ENCODE assay signal across 32 cellular contexts in genomic region chr2:179553382-179553781, GRCh38.
DNase-seq lines count a peak whose midpoint lies in the region; ATAC-seq, FAIRE-seq and TF ChIP-seq lines count a peak whose summit lies in the region.
"Had no signal": no experiment of that assay in that cellular context is flagged by ENCODE, and none has a peak within 500 bp of the region (broad histone marks: within the 10 kb centered on the region; RNA-seq: fewer than 3 reads in every experiment).

No MANE protein-coding gene starts in this region.

- H3K27ac ChIP-seq in HepG2 (ENCODE audit: extremely low read length, insufficient read depth, low read length) (no peak overlapping the region), right lobe of liver (no peak overlapping the region), VCaP (peak overlapping the region; percentile 21), kidney (ENCODE audit: low read depth in 2 of 2, low read length in 2 of 2) (no peak overlapping the region), trophoblast cell (ENCODE audit: low read depth, low read length) (no peak overlapping the region)
- H3K27ac ChIP-seq: 22Rv1; A549; BLaER1; BLaER1 treated with 17β-estradiol and CSF1 and Interleukin-3, amounts not matched to agents 10 nM and 100 nM; C4-2B had no signal

- POLR2A ChIA-PET in HepG2 (lab: Yijun Ruan, JAX): interaction anchor here (1.8 kb wide), 1 partner anchor 10 kb away, joined by 6 read pairs; no protein-coding TSS in a partner anchor

- H2BK12ac ChIP-seq in trophoblast cell (ENCODE audit: low read length): no peak overlapping the region

- CTCF ChIA-PET in HepG2 (lab: Yijun Ruan, JAX; ENCODE audit: low intra/inter-chr PET ratio, low total read pairs): no interaction called here

- H2BK120ac ChIP-seq in trophoblast cell (ENCODE audit: insufficient read depth, low read length, poor library complexity): no peak overlapping the region

- H3K18ac ChIP-seq in trophoblast cell (ENCODE audit: low read length): no peak overlapping the region

- H3K27me3 ChIP-seq in HepG2 (ENCODE audit: control insufficient read depth in 1 of 2, insufficient read depth in 2 of 2, low read length in 2 of 2): no peaks in the 10 kb centered on the region
- no peaks in the 10 kb centered on the region for H3K27me3 ChIP-seq in right lobe of liver
- no peaks in the 10 kb centered on the region for H3K27me3 ChIP-seq in trophoblast cell (ENCODE audit: insufficient read depth, low read length)
- H3K27me3 ChIP-seq: BE2C; BLaER1; BLaER1 treated with 17β-estradiol and CSF1 and Interleukin-3, amounts not matched to agents 10 nM and 100 nM had no signal

- H4K20me1 ChIP-seq in HepG2 (ENCODE audit: insufficient read depth, low read length): no peaks in the 10 kb centered on the region
- H4K20me1 ChIP-seq: BLaER1; BLaER1 treated with 17β-estradiol and CSF1 and Interleukin-3, amounts not matched to agents 10 nM and 100 nM had no signal

- H2AK5ac ChIP-seq in trophoblast cell (ENCODE audit: low read length): no peak overlapping the region

- H3K4me3 ChIP-seq in HepG2 (replicated peaks in 1 of 3; ENCODE audit: insufficient read depth in 1 of 3, low read depth in 2 of 3, low read length in 3 of 3) (no peak overlapping the region), right lobe of liver (no peak overlapping the region), kidney (ENCODE audit: low read length in 2 of 2) (no peak overlapping the region), trophoblast cell (ENCODE audit: low read depth, low read length) (no peak overlapping the region)
- H3K4me3 ChIP-seq: A549; BLaER1; BLaER1 treated with 17β-estradiol and CSF1 and Interleukin-3, amounts not matched to agents 10 nM and 100 nM had no signal

- DNase-seq in HepG2 (ENCODE audit: low spot score) (no peak), right lobe of liver (no peak), kidney (no peak), trophoblast cell (no peak)
- DNase-seq: 8988T; ACHN; AML-193; BE2C; C1 segment of cervical spinal cord; Caco-2; Calu3; CD4-positive, alpha-beta memory T cell; CD4-positive, alpha-beta T cell; CD4-positive, CD25-positive, alpha-beta regulatory T cell; CD8-positive, alpha-beta memory T cell; CD8-positive, alpha-beta T cell; COR-L47; DMS153; DMS53; DMS79; DMS79 treated with DMSO at 0.1 percent for 48 hours; DND-41; EL had no signal

- in situ Hi-C loops in HepG2 (cut with HindIII; ENCODE audit: extremely low pct_ligation_motif_present, low pct_unique_long_range_greater_than_20kb): no loop called here

- TF ChIP-seq EP300 in HepG2 (IDR thresholded peaks at IDR 0.05; ENCODE audit: low read depth in 2 of 2, low read length in 2 of 2) (no peak), HepG2 (CRISPR knock-in tag; IDR thresholded peaks at IDR 0.05; ENCODE audit: borderline replicate concordance) (no peak)

- intact Hi-C loops in HepG2 (cut with micrococcal nuclease; ENCODE audit: unreplicated experiment) (no loop called here), right lobe of liver (cut with DNase I) (no loop called here), kidney (cut with DNase I) (no loop called here)

- H3K14ac ChIP-seq in trophoblast cell (ENCODE audit: low read length): no peak overlapping the region

- H3K4ac ChIP-seq in trophoblast cell (ENCODE audit: low read depth, low read length): no peak overlapping the region

- no peak for TF ChIP-seq RAD21 in HepG2 (CRISPR knock-in tag; IDR thresholded peaks at IDR 0.05)

- ATAC-seq in HepG2 (no peak), right lobe of liver (no peak), GM21423 (IDR thresholded peaks at IDR 0.05; ENCODE audit: unreplicated experiment) (no peak)
- ATAC-seq: A549; CD8-positive, alpha-beta T cell had no signal

- H3K4me1 ChIP-seq in HepG2 (ENCODE audit: insufficient read depth, low read length): peaks cover 53% of the 10 kb centered on the region
- H3K4me1 ChIP-seq in right lobe of liver: peaks cover 0 to 21% (median 8%) of the 10 kb centered on the region in 4 donors
- H3K4me1 ChIP-seq in kidney (ENCODE audit: control insufficient read depth in 1 of 2, insufficient read depth in 1 of 2, low read depth in 1 of 2, low read length in 2 of 2): no peaks in the 10 kb centered on the region
- H3K4me1 ChIP-seq in trophoblast cell (ENCODE audit: control insufficient read depth in 1 of 2, insufficient read depth in 2 of 2, low read length in 2 of 2): no peaks in the 10 kb centered on the region
- H3K4me1 ChIP-seq: A549, BE2C, BLaER1 had no signal

- no peak overlapping the region for H3K4me2 ChIP-seq in HepG2 (ENCODE audit: low read depth, low read length)
- no peak overlapping the region for H3K4me2 ChIP-seq in trophoblast cell (ENCODE audit: low read length)
- H3K4me2 ChIP-seq: A549; BLaER1; BLaER1 treated with 17β-estradiol and CSF1 and Interleukin-3, amounts not matched to agents 10 nM and 100 nM had no signal

- no TSS peak for BruUV-seq in HepG2 (replicated peaks; lab: Mats Ljungman, UMichigan)

- H3K23ac ChIP-seq in trophoblast cell (ENCODE audit: low read length): no peak overlapping the region

- no peak for FAIRE-seq in HepG2 (lab: Jason Lieb, UNC)
- peak; percentile 32 for FAIRE-seq in kidney (lab: Jason Lieb, UNC)
- FAIRE-seq: A204.1, A549, D721Med had no signal

- H4K12ac ChIP-seq in trophoblast cell (ENCODE audit: low read depth, low read length): no peak overlapping the region

- H3K36me3 ChIP-seq in HepG2 (replicated peaks in 1 of 2; ENCODE audit: control insufficient read depth in 1 of 2, insufficient read depth in 2 of 2, low read length in 2 of 2) (no peaks in the 10 kb centered on the region), right lobe of liver (no peaks in the 10 kb centered on the region), kidney (ENCODE audit: control insufficient read depth in 1 of 2, insufficient read depth in 2 of 2, low read length in 2 of 2) (no peaks in the 10 kb centered on the region), trophoblast cell (ENCODE audit: control insufficient read depth in 1 of 2, insufficient read depth in 2 of 2, low read length in 2 of 2) (no peaks in the 10 kb centered on the region)
- H3K36me3 ChIP-seq: BE2C; BLaER1; BLaER1 treated with 17β-estradiol and CSF1 and Interleukin-3, amounts not matched to agents 10 nM and 100 nM had no signal

- WGBS in HepG2 (ENCODE audit: low lambda C conversion rate): 98% methylated on average over 3 of the region's 3 CpGs
- 80% methylated on average over 3 of the region's 3 CpGs for WGBS in right lobe of liver (ENCODE audit: insufficient coverage, low coverage, low lambda C conversion rate, missing lambda C conversion rate)
- no CpG with 5 or more reads among the region's 3 CpGs for WGBS in trophoblast cell (ENCODE audit: extremely low coverage, insufficient coverage, insufficient read length)

- TF ChIP-seq CTCF in HepG2 (CRISPR knock-in tag; IDR thresholded peaks at IDR 0.05) (no peak), right lobe of liver (IDR thresholded peaks at IDR 0.05) (no peak), VCaP (conservative IDR thresholded peaks at IDR 0.05) (no peak), kidney (IDR thresholded peaks at IDR 0.05; ENCODE audit: borderline replicate concordance, extremely low read depth, insufficient read depth) (no peak)

- H3K9ac ChIP-seq in HepG2 (ENCODE audit: insufficient read depth, low read depth, low read length) (no peak overlapping the region), kidney (ENCODE audit: low read length in 2 of 2) (no peak overlapping the region), trophoblast cell (ENCODE audit: low read length) (no peak overlapping the region)
- H3K9ac ChIP-seq: BLaER1; BLaER1 treated with 17β-estradiol and CSF1 and Interleukin-3, amounts not matched to agents 10 nM and 100 nM had no signal

- no peak overlapping the region for H4K91ac ChIP-seq in trophoblast cell (ENCODE audit: low read depth, low read length)

- no peak overlapping the region for H2BK5ac ChIP-seq in trophoblast cell (ENCODE audit: low read depth, low read length, poor library complexity)

- H3K79me1 ChIP-seq in trophoblast cell (ENCODE audit: low read length): no peaks in the 10 kb centered on the region

- no peak overlapping the region for H4K8ac ChIP-seq in trophoblast cell (ENCODE audit: low read depth, low read length)

- H3K79me2 ChIP-seq in HepG2 (ENCODE audit: insufficient read depth, low read length) (no peaks in the 10 kb centered on the region), trophoblast cell (ENCODE audit: control insufficient read depth, insufficient read depth, low read length, poor library complexity) (no peaks in the 10 kb centered on the region)

- H2AFZ ChIP-seq in HepG2 (ENCODE audit: low read length) (no peak overlapping the region), trophoblast cell (ENCODE audit: insufficient read depth, low read length, poor library complexity) (no peak overlapping the region)

- H3K9me3 ChIP-seq in HepG2 (ENCODE audit: low read length) (no peaks in the 10 kb centered on the region), right lobe of liver (no peaks in the 10 kb centered on the region), kidney (ENCODE audit: control insufficient read depth in 1 of 2, low read length in 2 of 2) (no peaks in the 10 kb centered on the region), trophoblast cell (ENCODE audit: insufficient read depth, low read depth, low read length) (no peaks in the 10 kb centered on the region)
- H3K9me3 ChIP-seq: A549; BE2C; BLaER1; BLaER1 treated with 17β-estradiol and CSF1 and Interleukin-3, amounts not matched to agents 10 nM and 100 nM; Caco-2 had no signal

- TF ChIP-seq POLR2A in HepG2 (IDR thresholded peaks at IDR 0.05; ENCODE audit: insufficient read depth in 1 of 2, low read depth in 2 of 2, low read length in 2 of 2) (no peak), right lobe of liver (IDR thresholded peaks at IDR 0.05) (no peak)

TF ChIP-seq in HepG2, 621 proteins besides CTCF, POLR2A, EP300 and RAD21 (continues in another document):
- no peak for TF ChIP-seq ZBTB34 (CRISPR knock-in tag; IDR thresholded peaks at IDR 0.05)
- no peak for TF ChIP-seq ZNF850 (CRISPR knock-in tag; conservative IDR thresholded peaks at IDR 0.05)
- TF ChIP-seq CHD4 (IDR thresholded peaks at IDR 0.05; ENCODE audit: borderline replicate concordance, low read length): peak; percentile 52; the same call in 1 of the 2 replicates
- TF ChIP-seq ZMYM3 (CRISPR knock-in tag; IDR thresholded peaks at IDR 0.05): no peak
- TF ChIP-seq ZNF629 (CRISPR knock-in tag; conservative IDR thresholded peaks at IDR 0.05): peak; percentile 85
- no peak for TF ChIP-seq ZIK1 (CRISPR knock-in tag; IDR thresholded peaks at IDR 0.05; ENCODE audit: borderline replicate concordance, low read depth)
